Comparison of ENCODE assay signal across 28 cellular contexts in genomic region chr22:40340044-40340443, GRCh38.
"Had no signal": no experiment of that assay in that cellular context is flagged by ENCODE, and none has a peak within 500 bp of the region (broad histone marks: within the 10 kb centered on the region; RNA-seq: fewer than 3 reads in every experiment).

No MANE protein-coding gene starts in this region.

- H3K4me3 Mint-ChIP-seq: activated CD4-positive, alpha-beta T cell treated with anti-CD3 and anti-CD28 coated beads for 36 hours; activated CD8-positive, alpha-beta T cell treated with anti-CD3 and anti-CD28 coated beads, Interleukin-2, amount 10 ng/mL, durations not matched to agents 7 days and 5 days; activated naive CD8-positive, alpha-beta T cell; memory B cell; stimulated activated naive B cell treated with anti-CD40 and anti-IgM and Interleukin-4, amounts not matched to agents 10 μg/mL and 1 μg/mL and 100 μg/mL, for 72 hours; type B pancreatic cell had no signal

- ATAC-seq: activated CD4-positive, alpha-beta T cell treated with anti-CD3 and anti-CD28 coated beads for 36 hours; activated CD8-positive, alpha-beta T cell treated with anti-CD3 and anti-CD28 coated beads, Interleukin-2, amount 10 ng/mL, durations not matched to agents 7 days and 5 days; sciatic nerve; stimulated activated naive B cell treated with anti-CD40 and anti-IgM and Interleukin-4, amounts not matched to agents 10 μg/mL and 1 μg/mL and 100 μg/mL, for 72 hours had no signal

- DNase-seq: activated CD4-positive, alpha-beta T cell treated with anti-CD3 and anti-CD28 coated beads for 36 hours; activated CD8-positive, alpha-beta T cell treated with anti-CD3 and anti-CD28 coated beads, Interleukin-2, amount 10 ng/mL, durations not matched to agents 7 days and 5 days; activated naive CD4-positive, alpha-beta T cell; adrenal gland; brain microvascular endothelial cell; caudate nucleus; dermis blood vessel endothelial cell; effector memory CD4-positive, alpha-beta T cell; hypothalamus; occipital lobe; posterior cingulate gyrus; stimulated activated CD4-positive, alpha-beta T cell treated with anti-CD3 and anti-CD28 coated beads, Interleukin-15, amount 100 ng/mL, for 24 hours; stimulated activated CD8-positive, alpha-beta memory T cell treated with anti-CD3 and anti-CD28 coated beads, Interleukin-4, amount 100 ng/mL, for 48 hours; stimulated activated naive B cell treated with anti-CD40 and anti-IgM and Interleukin-4, amounts not matched to agents 10 μg/mL and 1 μg/mL and 100 μg/mL, for 72 hours; T-helper 1 cell; T-helper 9 cell; testis had no signal

- H3K36me3 Mint-ChIP-seq: activated naive CD8-positive, alpha-beta T cell had no signal

- H3K9me3 ChIP-seq: adrenal gland, ascending aorta, esophagus muscularis mucosa, testis, vagina had no signal

- H3K9me3 Mint-ChIP-seq: activated T-helper 2 cell treated with anti-CD3 and anti-CD28 coated beads, Interferon-gamma antibody, Interleukin-2, Interleukin-4, amounts not matched to agents 10 μg/mL and 5 μg/mL and 100 μg/mL, durations not matched to agents 14 hours and 24 hours and 36 hours; memory B cell; stimulated activated naive B cell treated with anti-CD40 and anti-IgM and Interleukin-4, amounts not matched to agents 10 μg/mL and 1 μg/mL and 100 μg/mL, for 72 hours; type B pancreatic cell had no signal

- H3K27ac Mint-ChIP-seq: activated CD8-positive, alpha-beta T cell treated with anti-CD3 and anti-CD28 coated beads, Interleukin-2, amount 10 ng/mL, durations not matched to agents 7 days and 5 days; activated naive CD8-positive, alpha-beta T cell; activated T-helper 2 cell treated with anti-CD3 and anti-CD28 coated beads, Interferon-gamma antibody, Interleukin-2, Interleukin-4, amounts not matched to agents 10 μg/mL and 5 μg/mL and 100 μg/mL, durations not matched to agents 14 hours and 24 hours and 36 hours; memory B cell; type B pancreatic cell had no signal

- H3K27me3 Mint-ChIP-seq: activated CD4-positive, alpha-beta T cell treated with anti-CD3 and anti-CD28 coated beads for 36 hours; activated naive CD8-positive, alpha-beta T cell; memory B cell; stimulated activated naive B cell treated with anti-CD40 and anti-IgM and Interleukin-4, amounts not matched to agents 10 μg/mL and 1 μg/mL and 100 μg/mL, for 72 hours; type B pancreatic cell had no signal

- H3K4me1 ChIP-seq: adrenal gland, ascending aorta, testis, vagina had no signal

- H3K4me3 ChIP-seq: adrenal gland, ascending aorta, esophagus muscularis mucosa, smooth muscle cell, testis, vagina had no signal

- H3K27ac ChIP-seq: adrenal gland, ascending aorta, brain microvascular endothelial cell, esophagus muscularis mucosa, testis, vagina had no signal

- H3K36me3 ChIP-seq: adrenal gland, ascending aorta, brain microvascular endothelial cell, vagina had no signal

- H3K27me3 ChIP-seq: adrenal gland, ascending aorta, brain microvascular endothelial cell, esophagus muscularis mucosa, testis, vagina had no signal

- FAIRE-seq: frontal cortex, islet of Langerhans had no signal
